11 cellular contexts compared by ENCODE assay signal in genomic region chr1:157626099-157626498, GRCh38. TPM values are rescaled to one million over a fixed set of nuclear protein-coding genes. Genes with fewer than 3 reads are reported as not detected.
DNase-seq lines count a peak whose midpoint lies in the region; ATAC-seq and TF ChIP-seq lines count a peak whose summit lies in the region.
"Had no signal": no experiment of that assay in that cellular context is flagged by ENCODE, and none has a peak within 500 bp of the region (broad histone marks: within the 10 kb centered on the region; RNA-seq: fewer than 3 reads in every experiment).

No MANE protein-coding gene starts in this region.

- DNase-seq in AML-193 (lab: John Stamatoyannopoulos, UW) (peak; percentile 33 to 43), GM10266 (ENCODE audit: extremely low spot score) (peak; percentile 43), cerebellar cortex (ENCODE audit: low spot score) (peak; percentile 2), NCI-H1105 (lab: John Stamatoyannopoulos, UW) (no peak), right atrium auricular region (ENCODE audit: low spot score) (no peak), COLO829 (ENCODE audit: low spot score) (no peak)
- DNase-seq: MG63 had no signal

- no peaks in the 10 kb centered on the region for H3K27me3 ChIP-seq in right atrium auricular region

- peak; percentile 60 for ATAC-seq in HG03565 (IDR thresholded peaks at IDR 0.05; ENCODE audit: unreplicated experiment)
- no peak for ATAC-seq in HG02884 (IDR thresholded peaks at IDR 0.05; ENCODE audit: unreplicated experiment)

- H3K27ac ChIP-seq in right atrium auricular region = no peak overlapping the region

- TF ChIP-seq CTCF in GM10266 (IDR thresholded peaks at IDR 0.05; ENCODE audit: control insufficient read depth, insufficient read depth, low read depth, missing control alignments) = peak; percentile 72
- no peak for TF ChIP-seq CTCF in right atrium auricular region (IDR thresholded peaks at IDR 0.05)

- H3K4me1 ChIP-seq in right atrium auricular region = no peaks in the 10 kb centered on the region

- H3K36me3 ChIP-seq in right atrium auricular region = no peaks in the 10 kb centered on the region
- H3K36me3 ChIP-seq: MG63 had no signal

- no peaks in the 10 kb centered on the region for H3K9me3 ChIP-seq in right atrium auricular region
- H3K9me3 ChIP-seq: MG63 had no signal

- no peak overlapping the region for H3K4me3 ChIP-seq in right atrium auricular region
- H3K4me3 ChIP-seq: MG63 had no signal

RNA-seq across cellular contexts. Expression of gene FCRL4, which starts 28.2 kb away (rescaled TPM):
- not detected for total RNA-seq in right atrium auricular region
- total RNA-seq: activated T-helper 2 cell treated with anti-CD3 and anti-CD28 coated beads, Interferon-gamma antibody, Interleukin-2, Interleukin-4, amounts not matched to agents 10 μg/mL and 5 μg/mL and 100 μg/mL, durations not matched to agents 14 hours and 24 hours and 36 hours; glomerular endothelial cell had no signal

Comparison
In these comparisons a context has a peak if more than half of its experiments do, and no peak if none do; other contexts are left out.
1. DNase-seq: peak in AML-193 (2 of 2), GM10266 (single experiment) and cerebellar cortex (single experiment); none in NCI-H1105 (single experiment), right atrium auricular region (single experiment) and COLO829 (single experiment).